ENCODE assay signal across 8 cellular contexts in the genomic region with DNA sequence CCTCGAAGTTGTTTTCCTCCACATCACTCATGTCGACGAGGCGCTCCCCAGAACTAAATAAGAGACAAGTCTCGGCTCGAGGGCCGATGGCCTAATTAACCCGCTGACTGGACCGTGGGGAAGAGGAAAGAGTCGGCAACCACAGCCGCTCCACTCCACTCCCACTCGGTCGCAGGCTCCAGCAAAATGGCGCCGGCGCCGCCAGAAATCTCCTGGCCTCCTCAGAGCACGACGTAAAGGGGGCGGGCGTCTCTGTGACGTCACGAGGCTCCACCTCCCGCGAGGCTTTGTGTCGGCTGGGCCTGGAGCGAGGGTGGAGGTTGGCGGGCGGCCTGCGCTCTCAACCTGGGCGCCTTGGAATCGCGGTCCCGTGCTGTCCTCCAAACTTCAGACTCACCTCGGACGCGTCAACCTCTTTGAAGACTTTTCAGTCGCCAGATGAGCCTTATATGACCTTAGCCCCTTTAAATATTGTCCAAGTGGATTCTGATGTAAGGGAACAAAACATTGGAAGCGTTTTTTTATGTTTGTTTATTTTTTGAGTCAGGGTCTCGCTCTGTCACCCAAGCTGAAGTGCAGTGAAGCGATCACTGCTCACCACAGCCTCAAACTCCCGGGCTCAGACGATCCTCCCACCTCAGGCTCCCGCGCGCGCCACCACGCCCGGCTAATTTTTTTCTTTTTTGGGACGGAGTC. TPM values are rescaled to one million over a fixed set of nuclear protein-coding genes. Genes with fewer than 3 reads are reported as not detected.
DNase-seq lines count a peak whose midpoint lies in the region; ATAC-seq and TF ChIP-seq lines count a peak whose summit lies in the region.

TSS of gene TRA2A (minus strand) at position 188 of the 696 bp plus-strand sequence. CDS start at position 31, 157 bp downstream.

- peaks cover 35% of the 10 kb centered on the region for H3K36me3 Mint-ChIP-seq in activated T-helper 2 cell treated with anti-CD3 and anti-CD28 coated beads, Interferon-gamma antibody, Interleukin-2, Interleukin-4, amounts not matched to agents 10 μg/mL and 5 μg/mL and 100 μg/mL, durations not matched to agents 14 hours and 24 hours and 36 hours (ENCODE audit: low read depth)
- peaks cover 6 to 19% (median 8%) of the 10 kb centered on the region in 3 donors for H3K36me3 Mint-ChIP-seq in naive thymus-derived CD8-positive, alpha-beta T cell
- peaks cover 12 to 28% of the 10 kb centered on the region in 2 donors for H3K36me3 Mint-ChIP-seq in stimulated activated naive B cell treated with anti-CD40 and anti-IgM and Interleukin-4, amounts not matched to agents 10 μg/mL and 1 μg/mL and 100 μg/mL, for 72 hours

- no peaks in the 10 kb centered on the region for H3K36me3 ChIP-seq in H7 (replicated peaks; ENCODE audit: control insufficient read depth, insufficient read depth, low read length)
- H3K36me3 ChIP-seq in Loucy (ENCODE audit: insufficient read depth, low read length) = no peaks in the 10 kb centered on the region; the same call in 1 of the 2 replicates
- H3K36me3 ChIP-seq in RWPE2 (ENCODE audit: low read depth) = peaks cover 38% of the 10 kb centered on the region
- no peaks in the 10 kb centered on the region for H3K36me3 ChIP-seq in fibroblast of lung (ENCODE audit: control insufficient read depth, insufficient read depth, low read length)

- H3K4me1 Mint-ChIP-seq in activated T-helper 2 cell treated with anti-CD3 and anti-CD28 coated beads, Interferon-gamma antibody, Interleukin-2, Interleukin-4, amounts not matched to agents 10 μg/mL and 5 μg/mL and 100 μg/mL, durations not matched to agents 14 hours and 24 hours and 36 hours (ENCODE audit: low read depth) = peaks cover 39% of the 10 kb centered on the region
- peaks cover 13 to 46% (median 42%) of the 10 kb centered on the region in 4 donors for H3K4me1 Mint-ChIP-seq in naive thymus-derived CD8-positive, alpha-beta T cell
- peaks cover 17 to 42% of the 10 kb centered on the region in 2 donors for H3K4me1 Mint-ChIP-seq in stimulated activated naive B cell treated with anti-CD40 and anti-IgM and Interleukin-4, amounts not matched to agents 10 μg/mL and 1 μg/mL and 100 μg/mL, for 72 hours

- peak; percentile 89 for ATAC-seq in RWPE2 (ENCODE audit: low read depth)
- ATAC-seq in naive thymus-derived CD8-positive, alpha-beta T cell = peak; percentile 89 to 91
- ATAC-seq in stimulated activated naive B cell treated with anti-CD40 and anti-IgM and Interleukin-4, amounts not matched to agents 10 μg/mL and 1 μg/mL and 100 μg/mL, for 72 hours (replicated peaks) = peak; percentile 91 to 94

- peak within 1 kb of the TSS; percentile 98 for H2AFZ ChIP-seq in Loucy (ENCODE audit: low read length)
- H2AFZ ChIP-seq in fibroblast of lung (ENCODE audit: low read length) = peak within 1 kb of the TSS; percentile 92

- peak within 1 kb of the TSS; percentile 100 for H3K4me3 ChIP-seq in H7 (ENCODE audit: insufficient read depth, low read depth, low read length)
- peak within 1 kb of the TSS; percentile 95 for H3K4me3 ChIP-seq in Loucy (ENCODE audit: low read length, poor library complexity, severe bottlenecking)
- H3K4me3 ChIP-seq in RWPE2 (ENCODE audit: severe bottlenecking) = peak within 1 kb of the TSS; percentile 94
- peak within 1 kb of the TSS; percentile 86 to 97 (median 92) for H3K4me3 ChIP-seq in fibroblast of lung (replicated peaks in 1 of 4; ENCODE audit: control extremely low read depth in 1 of 4, insufficient read depth in 1 of 4, low read depth in 3 of 4, low read length in 4 of 4)

- H3K4me2 ChIP-seq in Loucy (ENCODE audit: low read depth, low read length, poor library complexity, severe bottlenecking) (peak within 1 kb of the TSS; percentile 96), fibroblast of lung (ENCODE audit: extremely low read depth, insufficient read depth, low read length) (peak within 1 kb of the TSS; percentile 85)

- no peaks in the 10 kb centered on the region for H3K9me2 ChIP-seq in Loucy (replicated peaks; ENCODE audit: low read depth, low read length)

- H3K9me3 ChIP-seq in Loucy (ENCODE audit: insufficient read depth, low read depth, low read length) = no peaks in the 10 kb centered on the region
- H3K9me3 ChIP-seq in RWPE2 (ENCODE audit: severe bottlenecking) = no peaks in the 10 kb centered on the region
- H3K9me3 ChIP-seq in fibroblast of lung (ENCODE audit: control insufficient read depth, insufficient read depth, low read depth, low read length) = no peaks in the 10 kb centered on the region

- POLR2A ChIA-PET in naive thymus-derived CD8-positive, alpha-beta T cell (lab: Charles Lee) = interaction anchor here (1.0 to 1.6 kb wide), 7 partner anchors 8 to 237 kb away, joined by 3 to 28 read pairs (median 5); partner anchors contain the start of gene MALSU1

- H3K27me3 ChIP-seq in H7 (ENCODE audit: control insufficient read depth, insufficient read depth, low read length) (no peaks in the 10 kb centered on the region), Loucy (ENCODE audit: insufficient read depth, low read length, poor library complexity, severe bottlenecking) (no peaks in the 10 kb centered on the region), RWPE2 (ENCODE audit: insufficient read depth, poor library complexity, severe bottlenecking) (no peaks in the 10 kb centered on the region), fibroblast of lung (ENCODE audit: control insufficient read depth, insufficient read depth, low read length) (no peaks in the 10 kb centered on the region)

- TF ChIP-seq CTCF in Loucy (conservative IDR thresholded peaks at IDR 0.05; ENCODE audit: low read length) = no peak
- no peak for TF ChIP-seq CTCF in RWPE2 (IDR thresholded peaks at IDR 0.05; ENCODE audit: poor library complexity, severe bottlenecking)
- no peak for TF ChIP-seq CTCF in fibroblast of lung (conservative IDR thresholded peaks at IDR 0.05 in 1 of 2, IDR thresholded peaks at IDR 0.05 in 1 of 2; ENCODE audit: low read depth in 1 of 2, low read length in 2 of 2)

- no peaks in the 10 kb centered on the region for H3K9me3 Mint-ChIP-seq in activated T-helper 2 cell treated with anti-CD3 and anti-CD28 coated beads, Interferon-gamma antibody, Interleukin-2, Interleukin-4, amounts not matched to agents 10 μg/mL and 5 μg/mL and 100 μg/mL, durations not matched to agents 14 hours and 24 hours and 36 hours
- no peaks in the 10 kb centered on the region for H3K9me3 Mint-ChIP-seq in naive thymus-derived CD8-positive, alpha-beta T cell
- H3K9me3 Mint-ChIP-seq in stimulated activated naive B cell treated with anti-CD40 and anti-IgM and Interleukin-4, amounts not matched to agents 10 μg/mL and 1 μg/mL and 100 μg/mL, for 72 hours = no peaks in the 10 kb centered on the region

- no peaks in the 10 kb centered on the region for H3K27me3 Mint-ChIP-seq in activated T-helper 2 cell treated with anti-CD3 and anti-CD28 coated beads, Interferon-gamma antibody, Interleukin-2, Interleukin-4, amounts not matched to agents 10 μg/mL and 5 μg/mL and 100 μg/mL, durations not matched to agents 14 hours and 24 hours and 36 hours (ENCODE audit: low read depth)
- no peaks in the 10 kb centered on the region for H3K27me3 Mint-ChIP-seq in naive thymus-derived CD8-positive, alpha-beta T cell
- no peaks in the 10 kb centered on the region for H3K27me3 Mint-ChIP-seq in stimulated activated naive B cell treated with anti-CD40 and anti-IgM and Interleukin-4, amounts not matched to agents 10 μg/mL and 1 μg/mL and 100 μg/mL, for 72 hours

- peak; percentile 98 for DNase-seq in ELR (ENCODE audit: low read depth)
- DNase-seq in H7 = peak; percentile 96
- DNase-seq in RWPE2 (ENCODE audit: low spot score) = peak; percentile 93
- peak; percentile 94 for DNase-seq in activated T-helper 2 cell treated with anti-CD3 and anti-CD28 coated beads, Interferon-gamma antibody, Interleukin-2, Interleukin-4, amounts not matched to agents 10 μg/mL and 5 μg/mL and 100 μg/mL, durations not matched to agents 14 hours and 24 hours and 36 hours (ENCODE audit: low spot score)
- DNase-seq in fibroblast of lung (ENCODE audit: low read depth in 2 of 2) = peak; percentile 89 to 96
- peak; percentile 92 to 98 (median 95) for DNase-seq in naive thymus-derived CD8-positive, alpha-beta T cell
- DNase-seq in stimulated activated naive B cell treated with anti-CD40 and anti-IgM and Interleukin-4, amounts not matched to agents 10 μg/mL and 1 μg/mL and 100 μg/mL, for 72 hours = peak; percentile 94

- H4K20me1 ChIP-seq in Loucy (ENCODE audit: insufficient read depth, low read length, poor library complexity, severe bottlenecking) = peaks cover 48% of the 10 kb centered on the region
- H4K20me1 ChIP-seq in fibroblast of lung (ENCODE audit: control insufficient read depth, extremely low read depth, insufficient read depth, low read length) = peaks cover 4% of the 10 kb centered on the region

- H3F3A ChIP-seq in Loucy (ENCODE audit: low read depth) = no peaks in the 10 kb centered on the region

- H3K4me1 ChIP-seq in Loucy (ENCODE audit: insufficient read depth, low read length, poor library complexity, severe bottlenecking) = peaks cover 32% of the 10 kb centered on the region
- H3K4me1 ChIP-seq in RWPE2 (ENCODE audit: insufficient read depth, poor library complexity, severe bottlenecking) = peaks cover 32% of the 10 kb centered on the region
- H3K4me1 ChIP-seq in fibroblast of lung (ENCODE audit: control insufficient read depth, extremely low read depth, insufficient read depth, low read length) = no peaks in the 10 kb centered on the region

- intact Hi-C loops in activated T-helper 2 cell treated with anti-CD3 and anti-CD28 coated beads, Interferon-gamma antibody, Interleukin-2, Interleukin-4, amounts not matched to agents 10 μg/mL and 5 μg/mL and 100 μg/mL, durations not matched to agents 14 hours and 24 hours and 36 hours (cut with micrococcal nuclease) = loop anchor here (1.0 to 5.0 kb wide), 7 partner anchors 58 to 255 kb away; partner anchors contain the start of genes IGF2BP3 and MALSU1

- H3K27ac ChIP-seq in RWPE2 (ENCODE audit: poor library complexity, severe bottlenecking) (peak within 1 kb of the TSS; percentile 76), fibroblast of lung (ENCODE audit: insufficient read depth, low read length) (peak within 1 kb of the TSS; percentile 100)

- peak within 1 kb of the TSS; percentile 99 for H3K27ac Mint-ChIP-seq in activated T-helper 2 cell treated with anti-CD3 and anti-CD28 coated beads, Interferon-gamma antibody, Interleukin-2, Interleukin-4, amounts not matched to agents 10 μg/mL and 5 μg/mL and 100 μg/mL, durations not matched to agents 14 hours and 24 hours and 36 hours
- peak within 1 kb of the TSS; percentile 99 to 100 (median 100) for H3K27ac Mint-ChIP-seq in naive thymus-derived CD8-positive, alpha-beta T cell
- peak within 1 kb of the TSS; percentile 100 for H3K27ac Mint-ChIP-seq in stimulated activated naive B cell treated with anti-CD40 and anti-IgM and Interleukin-4, amounts not matched to agents 10 μg/mL and 1 μg/mL and 100 μg/mL, for 72 hours

- peak within 1 kb of the TSS; percentile 97 for H3K9ac ChIP-seq in Loucy (ENCODE audit: low read depth, low read length, poor library complexity, severe bottlenecking)
- peak within 1 kb of the TSS; percentile 99 for H3K9ac ChIP-seq in fibroblast of lung (ENCODE audit: insufficient read depth, low read length)

- H3K79me2 ChIP-seq in Loucy (ENCODE audit: insufficient read depth, low read length) (peaks cover 54% of the 10 kb centered on the region), fibroblast of lung (ENCODE audit: control insufficient read depth, insufficient read depth, low read length) (peaks cover 47% of the 10 kb centered on the region)

- peak within 1 kb of the TSS; percentile 97 for H3K4me3 Mint-ChIP-seq in activated T-helper 2 cell treated with anti-CD3 and anti-CD28 coated beads, Interferon-gamma antibody, Interleukin-2, Interleukin-4, amounts not matched to agents 10 μg/mL and 5 μg/mL and 100 μg/mL, durations not matched to agents 14 hours and 24 hours and 36 hours (ENCODE audit: low read depth)
- peak within 1 kb of the TSS; percentile 89 to 100 (median 99) for H3K4me3 Mint-ChIP-seq in naive thymus-derived CD8-positive, alpha-beta T cell
- H3K4me3 Mint-ChIP-seq in stimulated activated naive B cell treated with anti-CD40 and anti-IgM and Interleukin-4, amounts not matched to agents 10 μg/mL and 1 μg/mL and 100 μg/mL, for 72 hours = peak within 1 kb of the TSS; percentile 97 to 99

RNA-seq across cellular contexts. Expression of gene TRA2A, which starts in this region (rescaled TPM):
- total RNA-seq in H7 (2014; rRNA removed; shearing (Covaris generic)) = 23.2 and 24.9 TPM in 2 replicates
- total RNA-seq in activated T-helper 2 cell treated with anti-CD3 and anti-CD28 coated beads, Interferon-gamma antibody, Interleukin-2, Interleukin-4, amounts not matched to agents 10 μg/mL and 5 μg/mL and 100 μg/mL, durations not matched to agents 14 hours and 24 hours and 36 hours = 105 and 115 TPM in 2 replicates
- total RNA-seq in fibroblast of lung = 17.2 and 30.4 TPM in 2 replicates
- 57.9 and 85.7 TPM in 2 replicates for polyA plus RNA-seq in fibroblast of lung
- polyA plus RNA-seq in fibroblast of lung (2012) = 50.9 and 57.5 TPM in 2 replicates
- polyA minus RNA-seq in fibroblast of lung (ENCODE audit: low replicate concordance) = 20.7 and 40.0 TPM in 2 replicates
- 100 to 1,000 TPM; 155 to 157 TPM for total RNA-seq in naive thymus-derived CD8-positive, alpha-beta T cell
- 10 to 100 TPM; 33.7 to 57.7 (median 54.7) TPM for polyA plus RNA-seq in naive thymus-derived CD8-positive, alpha-beta T cell

Comparison
In these comparisons a context has a peak if more than half of its experiments do, and no peak if none do; other contexts are left out.
1. Peak in every context shown above with its lines: DNase-seq, ATAC-seq, H3K4me3 ChIP-seq and H3K27ac ChIP-seq.